ENCODE assay signal across 32 cellular contexts in the genomic region with DNA sequence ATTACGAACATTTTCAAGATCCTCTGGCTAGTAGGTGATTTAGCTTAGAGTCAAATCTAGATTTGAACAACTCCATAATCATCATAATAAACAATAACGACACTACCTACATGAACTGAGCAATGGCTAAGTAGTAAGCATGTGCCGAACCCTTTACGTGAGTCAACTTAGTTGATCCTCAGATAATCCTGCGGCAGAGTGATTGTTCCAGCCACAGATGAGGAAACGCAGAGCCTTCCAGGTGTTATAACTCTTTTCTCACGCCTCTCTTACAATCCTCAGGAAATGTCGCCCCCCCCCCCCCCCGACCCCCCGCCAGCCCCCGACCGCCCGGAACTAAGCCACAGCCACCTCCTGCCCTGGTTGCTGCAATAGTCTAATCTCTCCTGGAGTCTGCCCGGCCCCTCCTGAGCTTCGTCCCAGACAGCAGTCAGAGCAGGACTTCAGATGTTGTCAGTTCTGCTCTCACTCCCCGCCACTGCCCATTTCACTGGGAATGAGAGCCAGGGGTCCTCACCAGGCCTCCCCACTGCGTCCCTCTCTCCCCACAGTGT.
DNase-seq lines count a peak whose midpoint lies in the region; ATAC-seq and TF ChIP-seq lines count a peak whose summit lies in the region.
"Had no signal": no experiment of that assay in that cellular context is flagged by ENCODE, and none has a peak within 500 bp of the region (broad histone marks: within the 10 kb centered on the region; RNA-seq: fewer than 3 reads in every experiment).

No MANE protein-coding gene starts in this region.

- CTCF ChIA-PET in WTC11 (lab: Charles Lee), result interaction anchor here (1.1 to 2.3 kb wide), 2 partner anchors 22 to 82 kb away, joined by 4 to 7 read pairs; no protein-coding TSS in a partner anchor

- peak overlapping the region; percentile 100 for H2BK12ac ChIP-seq in trophoblast cell (ENCODE audit: low read length)

- no peak overlapping the region for H3K4me2 ChIP-seq in trophoblast cell (ENCODE audit: low read length)
- H3K4me2 ChIP-seq: A549 had no signal

- peaks cover 30 to 32% of the 10 kb centered on the region in 2 experiments for H3K4me1 ChIP-seq in trophoblast cell (ENCODE audit: control insufficient read depth in 1 of 2, insufficient read depth in 2 of 2, low read length in 2 of 2)
- H3K4me1 ChIP-seq in gastroesophageal sphincter, result peaks cover 0 to 16% (median 0%) of the 10 kb centered on the region in 3 donors
- H3K4me1 ChIP-seq: colonic mucosa, HAP-1, parathyroid adenoma had no signal

- peak overlapping the region; percentile 99 for H2BK120ac ChIP-seq in trophoblast cell (ENCODE audit: insufficient read depth, low read length, poor library complexity)

- H3K36me3 ChIP-seq in trophoblast cell (ENCODE audit: control insufficient read depth in 1 of 2, insufficient read depth in 2 of 2, low read length in 2 of 2), result peaks cover 0 to 2% of the 10 kb centered on the region in 2 experiments
- no peaks in the 10 kb centered on the region for H3K36me3 ChIP-seq in gastroesophageal sphincter
- H3K36me3 ChIP-seq: cardiac muscle cell, colonic mucosa, HAP-1, right atrium auricular region had no signal

- WGBS in trophoblast cell (ENCODE audit: extremely low coverage, insufficient coverage, insufficient read length), result no CpG with 5 or more reads among the region's 17 CpGs
- WGBS in gastroesophageal sphincter (ENCODE audit: low coverage in 1 of 2), 2 donors, result 79 to 100% methylated on average over 1 to 9 of the region's 17 CpGs

- H3K4me3 Mint-ChIP-seq in WTC11, result no peak overlapping the region
- H3K4me3 Mint-ChIP-seq: activated naive CD4-positive, alpha-beta T cell treated with anti-CD3 and anti-CD28 coated beads, Interleukin-2, amount 50 U/mL, for 24 hours; CD4-positive, CD25-positive, alpha-beta regulatory T cell; naive thymus-derived CD8-positive, alpha-beta T cell; stimulated activated naive CD8-positive, alpha-beta T cell treated with anti-CD3 and anti-CD28 coated beads, Interleukin-15, Interleukin-2, amounts not matched to agents 100 ng/mL and 50 ng/mL, for 24 hours; T-helper 2 cell treated with Interferon-gamma antibody and Interleukin-4, amounts not matched to agents 5 μg/mL and 100 μg/mL, for 36 hours had no signal

- H3K79me2 ChIP-seq in trophoblast cell (ENCODE audit: control insufficient read depth, insufficient read depth, low read length, poor library complexity), result peaks cover 12% of the 10 kb centered on the region
- H3K79me2 ChIP-seq: parathyroid adenoma had no signal

- H2BK5ac ChIP-seq in trophoblast cell (ENCODE audit: low read depth, low read length, poor library complexity), result peak overlapping the region; percentile 97

- DNase-seq in ELF-1 (ENCODE audit: low read depth, low spot score) (peak; percentile 23), WTC11 (ENCODE audit: low spot score) (no peak), iris pigment epithelial cell (ENCODE audit: low read depth) (peak; percentile 64), trophoblast cell (no peak), NCI-H2227 treated with DMSO at 0.1 percent for 48 hours (lab: John Stamatoyannopoulos, UW) (no peak)
- no peak for DNase-seq in stimulated activated CD4-positive, alpha-beta T cell treated with anti-CD3 and anti-CD28 coated beads, Interleukin-12 subunit alpha, Interleukin-12 subunit beta, amount 100 ng/mL, for 4 hours
- DNase-seq: activated CD4-positive, alpha-beta T cell treated with anti-CD3 and anti-CD28 coated beads for 4 hours; aorta; CD4-positive, CD25-positive, alpha-beta regulatory T cell; colonic mucosa; effector CD4-positive, alpha-beta T cell; glutamatergic neuron; left ventricle myocardium superior; midbrain; naive thymus-derived CD8-positive, alpha-beta T cell; NCI-H146; NCI-H774; SIG-M5; stimulated activated CD8-positive, alpha-beta memory T cell treated with anti-CD3 and anti-CD28 coated beads, Interleukin-4, amount 100 ng/mL, for 48 hours; testis had no signal

- H3K27ac ChIP-seq in trophoblast cell (ENCODE audit: low read depth, low read length), result peak overlapping the region; percentile 85
- no peak overlapping the region for H3K27ac ChIP-seq in gastroesophageal sphincter
- H3K27ac ChIP-seq: cardiac muscle cell, colonic mucosa, epithelial cell of prostate, parathyroid adenoma, right atrium auricular region, testis had no signal

- POLR2A ChIA-PET in WTC11 (lab: Charles Lee), result no interaction called here

- H3K18ac ChIP-seq in trophoblast cell (ENCODE audit: low read length), result peak overlapping the region; percentile 64

- no peak for TF ChIP-seq EP300 in gastroesophageal sphincter (IDR thresholded peaks at IDR 0.05)

- ATAC-seq in WTC11 (peak; percentile 27), gastroesophageal sphincter (no peak), GM18502 (IDR thresholded peaks at IDR 0.05; ENCODE audit: poor library complexity, unreplicated experiment) (no peak)
- ATAC-seq: A549; HepG2; left ventricle myocardium superior; naive thymus-derived CD8-positive, alpha-beta T cell had no signal

- peaks cover 2% of the 10 kb centered on the region for H3K9me3 ChIP-seq in trophoblast cell (ENCODE audit: insufficient read depth, low read depth, low read length)
- H3K9me3 ChIP-seq in gastroesophageal sphincter, result no peaks in the 10 kb centered on the region
- H3K9me3 ChIP-seq: A549, colonic mucosa, HAP-1, right atrium auricular region, testis had no signal

- no peak overlapping the region for H3K23ac ChIP-seq in trophoblast cell (ENCODE audit: low read length)

- no peak overlapping the region for H3K9ac ChIP-seq in trophoblast cell (ENCODE audit: low read length)
- H3K9ac ChIP-seq: parathyroid adenoma had no signal

- no peak overlapping the region for H3K27ac Mint-ChIP-seq in WTC11
- H3K27ac Mint-ChIP-seq: activated naive CD4-positive, alpha-beta T cell treated with anti-CD3 and anti-CD28 coated beads, Interleukin-2, amount 50 U/mL, for 24 hours; CD4-positive, CD25-positive, alpha-beta regulatory T cell; naive thymus-derived CD8-positive, alpha-beta T cell; stimulated activated naive CD8-positive, alpha-beta T cell treated with anti-CD3 and anti-CD28 coated beads, Interleukin-15, Interleukin-2, amounts not matched to agents 100 ng/mL and 50 ng/mL, for 24 hours; T-helper 2 cell treated with Interferon-gamma antibody and Interleukin-4, amounts not matched to agents 5 μg/mL and 100 μg/mL, for 36 hours had no signal

- peak overlapping the region; percentile 57 for H3K14ac ChIP-seq in trophoblast cell (ENCODE audit: low read length)

- H3K36me3 Mint-ChIP-seq in WTC11, result no peaks in the 10 kb centered on the region
- H3K36me3 Mint-ChIP-seq: activated naive CD4-positive, alpha-beta T cell treated with anti-CD3 and anti-CD28 coated beads, Interleukin-2, amount 50 U/mL, for 24 hours; CD4-positive, CD25-positive, alpha-beta regulatory T cell; naive thymus-derived CD8-positive, alpha-beta T cell had no signal

- H2AK5ac ChIP-seq in trophoblast cell (ENCODE audit: low read length), result peak overlapping the region; percentile 44

- peaks cover 27% of the 10 kb centered on the region for H3K4me1 Mint-ChIP-seq in WTC11
- H3K4me1 Mint-ChIP-seq: activated naive CD4-positive, alpha-beta T cell treated with anti-CD3 and anti-CD28 coated beads, Interleukin-2, amount 50 U/mL, for 24 hours; CD4-positive, CD25-positive, alpha-beta regulatory T cell had no signal

- peak overlapping the region; percentile 78 for H4K8ac ChIP-seq in trophoblast cell (ENCODE audit: low read depth, low read length)

- TF ChIP-seq CTCF in WTC11 (IDR thresholded peaks at IDR 0.05) (no peak), gastroesophageal sphincter (IDR thresholded peaks at IDR 0.05) (no peak)

- H3K27me3 ChIP-seq in trophoblast cell (ENCODE audit: insufficient read depth, low read length) (no peaks in the 10 kb centered on the region), gastroesophageal sphincter (no peaks in the 10 kb centered on the region)
- H3K27me3 ChIP-seq: cardiac muscle cell, colonic mucosa, right atrium auricular region, testis had no signal

- H3K4ac ChIP-seq in trophoblast cell (ENCODE audit: low read depth, low read length), result peak overlapping the region; percentile 85

- peak overlapping the region; percentile 24 for H2AFZ ChIP-seq in trophoblast cell (ENCODE audit: insufficient read depth, low read length, poor library complexity)
- H2AFZ ChIP-seq: parathyroid adenoma had no signal

- TF ChIP-seq POLR2A in gastroesophageal sphincter (IDR thresholded peaks at IDR 0.05), result no peak

- peak overlapping the region; percentile 100 for H4K91ac ChIP-seq in trophoblast cell (ENCODE audit: low read depth, low read length)

- H4K12ac ChIP-seq in trophoblast cell (ENCODE audit: low read depth, low read length), result peak overlapping the region; percentile 22

- H3K79me1 ChIP-seq in trophoblast cell (ENCODE audit: low read length), result peaks cover 57% of the 10 kb centered on the region

- H3K9me3 Mint-ChIP-seq in WTC11, result no peaks in the 10 kb centered on the region; the same call in 1 of the 2 replicates
- H3K9me3 Mint-ChIP-seq: activated naive CD4-positive, alpha-beta T cell treated with anti-CD3 and anti-CD28 coated beads, Interleukin-2, amount 50 U/mL, for 24 hours; CD4-positive, CD25-positive, alpha-beta regulatory T cell; stimulated activated naive CD8-positive, alpha-beta T cell treated with anti-CD3 and anti-CD28 coated beads, Interleukin-15, Interleukin-2, amounts not matched to agents 100 ng/mL and 50 ng/mL, for 24 hours; T-helper 2 cell treated with Interferon-gamma antibody and Interleukin-4, amounts not matched to agents 5 μg/mL and 100 μg/mL, for 36 hours had no signal

- H3K4me3 ChIP-seq in trophoblast cell (ENCODE audit: low read depth, low read length) (no peak overlapping the region), gastroesophageal sphincter (no peak overlapping the region)
- H3K4me3 ChIP-seq: A549, cardiac muscle cell, colonic mucosa, HAP-1, right atrium auricular region, testis had no signal

- H3K27me3 Mint-ChIP-seq in WTC11 (ENCODE audit: low read depth), result 0 out of 2 replicates have a peak, but pooled peaks cover 3% of the 10 kb centered on the region

TF ChIP-seq in WTC11, 78 proteins besides CTCF, POLR2A, EP300 and RAD21 (continues in another document):
- no peak for TF ChIP-seq GRHL2 (CRISPR knock-in tag; IDR thresholded peaks at IDR 0.05; ENCODE audit: insufficient replicate concordance, severe bottlenecking)
- TF ChIP-seq OVOL2 (CRISPR knock-in tag; IDR thresholded peaks at IDR 0.05; ENCODE audit: borderline replicate concordance), result no peak
- TF ChIP-seq, protein P1, sequence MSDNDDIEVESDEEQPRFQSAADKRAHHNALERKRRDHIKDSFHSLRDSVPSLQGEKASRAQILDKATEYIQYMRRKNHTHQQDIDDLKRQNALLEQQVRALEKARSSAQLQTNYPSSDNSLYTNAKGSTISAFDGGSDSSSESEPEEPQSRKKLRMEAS (CRISPR knock-in tag; IDR thresholded peaks at IDR 0.05), result no peak
- no peak for TF ChIP-seq TEAD4 (CRISPR knock-in tag; IDR thresholded peaks at IDR 0.05)
- TF ChIP-seq NFATC4 (CRISPR knock-in tag; IDR thresholded peaks at IDR 0.05), result no peak

Comparison
In these comparisons a context has a peak if more than half of its experiments do, and no peak if none do; other contexts are left out.
1. DNase-seq: peak in ELF-1 (single experiment) and iris pigment epithelial cell (single experiment); none in WTC11 (single experiment), trophoblast cell (0 of 2), NCI-H2227 treated with DMSO at 0.1 percent for 48 hours (single experiment) and stimulated activated CD4-positive, alpha-beta T cell treated with anti-CD3 and anti-CD28 coated beads, Interleukin-12 subunit alpha, Interleukin-12 subunit beta, amount 100 ng/mL, for 4 hours (single experiment).